In genomic region chr10:88260329-88261051, GRCh38 we compare ENCODE assay signal across 22 cellular contexts.
"Had no signal": no experiment of that assay in that cellular context is flagged by ENCODE, and none has a peak within 500 bp of the region (broad histone marks: within the 10 kb centered on the region; RNA-seq: fewer than 3 reads in every experiment).

No MANE protein-coding gene starts in this region.

- H3K4me3 ChIP-seq: left lung, mucosa of descending colon, sigmoid colon, spleen, thoracic aorta had no signal

- H3K27ac ChIP-seq: left lung, parathyroid adenoma, sigmoid colon, spleen, thoracic aorta, VCaP had no signal

- ATAC-seq: activated naive CD8-positive, alpha-beta T cell treated with anti-CD3 and anti-CD28 coated beads, Interleukin-2, amount 50 U/mL, for 24 hours; left lung; mucosa of descending colon; naive thymus-derived CD4-positive, alpha-beta T cell; stimulated activated naive CD8-positive, alpha-beta T cell treated with anti-CD3 and anti-CD28 coated beads, Interleukin-15, amount 100 ng/mL, for 72 hours had no signal

- H3K4me3 Mint-ChIP-seq: activated naive CD4-positive, alpha-beta T cell treated with anti-CD3 and anti-CD28 coated beads for 36 hours; activated naive CD8-positive, alpha-beta T cell treated with anti-CD3 and anti-CD28 coated beads, Interleukin-2, amount 50 U/mL, for 24 hours; dendritic cell treated with granulocyte-macrophage colony-stimulating factor and Interleukin-4, amounts not matched to agents 40 ng/mL and 50 ng/mL, for 4 days; memory B cell; naive thymus-derived CD4-positive, alpha-beta T cell; stimulated activated naive CD8-positive, alpha-beta T cell treated with anti-CD3 and anti-CD28 coated beads, Interleukin-15, amount 100 ng/mL, for 72 hours had no signal

- H3K79me2 ChIP-seq: parathyroid adenoma had no signal

- H3K9ac ChIP-seq: parathyroid adenoma had no signal

- H3K4me1 Mint-ChIP-seq: stimulated activated naive CD8-positive, alpha-beta T cell treated with anti-CD3 and anti-CD28 coated beads, Interleukin-15, amount 100 ng/mL, for 72 hours had no signal

- H3K9me3 ChIP-seq: left lung, mucosa of descending colon, sigmoid colon, spleen, thoracic aorta had no signal

- H3K27me3 ChIP-seq: left lung, sigmoid colon, spleen had no signal

- H3K27me3 Mint-ChIP-seq: activated naive CD8-positive, alpha-beta T cell treated with anti-CD3 and anti-CD28 coated beads, Interleukin-2, amount 50 U/mL, for 24 hours; dendritic cell treated with granulocyte-macrophage colony-stimulating factor and Interleukin-4, amounts not matched to agents 40 ng/mL and 50 ng/mL, for 4 days; memory B cell; stimulated activated naive CD8-positive, alpha-beta T cell treated with anti-CD3 and anti-CD28 coated beads, Interleukin-15, amount 100 ng/mL, for 72 hours had no signal

- H3K36me3 Mint-ChIP-seq: memory B cell had no signal

- H2AFZ ChIP-seq: parathyroid adenoma had no signal

- H3K36me3 ChIP-seq: left lung, sigmoid colon, spleen, thoracic aorta had no signal

- H3K4me1 ChIP-seq: left lung, parathyroid adenoma, sigmoid colon had no signal

- H3K27ac Mint-ChIP-seq: activated naive CD4-positive, alpha-beta T cell treated with anti-CD3 and anti-CD28 coated beads for 36 hours; activated naive CD8-positive, alpha-beta T cell treated with anti-CD3 and anti-CD28 coated beads, Interleukin-2, amount 50 U/mL, for 24 hours; activated T-helper 2 cell treated with anti-CD3 and anti-CD28 coated beads, Interferon-gamma antibody, Interleukin-2, Interleukin-4, amounts not matched to agents 10 μg/mL and 5 μg/mL and 100 μg/mL, durations not matched to agents 14 hours and 24 hours and 36 hours; dendritic cell treated with granulocyte-macrophage colony-stimulating factor and Interleukin-4, amounts not matched to agents 40 ng/mL and 50 ng/mL, for 4 days; memory B cell; naive thymus-derived CD4-positive, alpha-beta T cell; stimulated activated naive CD8-positive, alpha-beta T cell treated with anti-CD3 and anti-CD28 coated beads, Interleukin-15, amount 100 ng/mL, for 72 hours had no signal

- DNase-seq: activated CD4-positive, alpha-beta T cell treated with anti-CD3 and anti-CD28 coated beads for 1 hour; activated CD4-positive, alpha-beta T cell treated with anti-CD3 and anti-CD28 coated beads, Interleukin-2, amount 50 U/mL, for 4 hours; activated naive CD4-positive, alpha-beta T cell treated with anti-CD3 and anti-CD28 coated beads for 36 hours; activated naive CD8-positive, alpha-beta T cell treated with anti-CD3 and anti-CD28 coated beads, Interleukin-2, amount 50 U/mL, for 24 hours; activated T-cell treated with anti-CD3 and anti-CD28 coated beads, Interleukin-2, amount 50 U/mL, for 1 hour; aorta; effector memory CD4-positive, alpha-beta T cell; foreskin fibroblast; hippocampal formation; kidney; left lung; mucosa of descending colon; naive thymus-derived CD4-positive, alpha-beta T cell; sigmoid colon; spleen; stimulated activated naive CD8-positive, alpha-beta T cell treated with anti-CD3 and anti-CD28 coated beads, Interleukin-15, amount 100 ng/mL, for 72 hours had no signal

- H3K9me3 Mint-ChIP-seq: activated naive CD4-positive, alpha-beta T cell treated with anti-CD3 and anti-CD28 coated beads for 36 hours; dendritic cell treated with granulocyte-macrophage colony-stimulating factor and Interleukin-4, amounts not matched to agents 40 ng/mL and 50 ng/mL, for 4 days; memory B cell had no signal
